In genomic region chr19:5691930-5692784, GRCh38 we compare ENCODE assay signal across 2 cellular contexts.
TF ChIP-seq lines count a peak whose summit lies in the region.

No MANE protein-coding gene starts in this region.

TF ChIP-seq in PFSK-1, 5 proteins besides CTCF, POLR2A, EP300 and RAD21:
- TF ChIP-seq TAF1 (IDR thresholded peaks at IDR 0.05; ENCODE audit: borderline replicate concordance, insufficient read depth, low read length) (peak; percentile 26; the same call in 1 of the 2 replicates), SIN3A (IDR thresholded peaks at IDR 0.05; ENCODE audit: borderline replicate concordance, insufficient read depth, low read length) (0 out of 2 replicates have a peak, but pooled peaks have one; percentile 28), FOXP2 (optimal IDR thresholded peaks at IDR 0.05; ENCODE audit: borderline replicate concordance, extremely low read depth, extremely low read length, insufficient read depth) (no peak), POLR2AphosphoS5 (IDR thresholded peaks at IDR 0.05; ENCODE audit: low read depth, low read length) (peak; percentile 57; the same call in 1 of the 2 replicates), REST (IDR thresholded peaks at IDR 0.05; ENCODE audit: insufficient read depth in 1 of 2, low read depth in 2 of 2, low read length in 2 of 2) (no peak)

TF ChIP-seq in H1, 55 proteins besides CTCF, POLR2A, EP300 and RAD21:
- TF ChIP-seq SIRT6 (IDR thresholded peaks at IDR 0.05; ENCODE audit: low read length) (peak; percentile 38), POLR2AphosphoS5 (IDR thresholded peaks at IDR 0.05; ENCODE audit: low read depth, low read length) (peak; percentile 69; the same call in 1 of the 2 replicates), E2F6 (IDR thresholded peaks at IDR 0.05) (no peak)
- TF ChIP-seq, protein P1, sequence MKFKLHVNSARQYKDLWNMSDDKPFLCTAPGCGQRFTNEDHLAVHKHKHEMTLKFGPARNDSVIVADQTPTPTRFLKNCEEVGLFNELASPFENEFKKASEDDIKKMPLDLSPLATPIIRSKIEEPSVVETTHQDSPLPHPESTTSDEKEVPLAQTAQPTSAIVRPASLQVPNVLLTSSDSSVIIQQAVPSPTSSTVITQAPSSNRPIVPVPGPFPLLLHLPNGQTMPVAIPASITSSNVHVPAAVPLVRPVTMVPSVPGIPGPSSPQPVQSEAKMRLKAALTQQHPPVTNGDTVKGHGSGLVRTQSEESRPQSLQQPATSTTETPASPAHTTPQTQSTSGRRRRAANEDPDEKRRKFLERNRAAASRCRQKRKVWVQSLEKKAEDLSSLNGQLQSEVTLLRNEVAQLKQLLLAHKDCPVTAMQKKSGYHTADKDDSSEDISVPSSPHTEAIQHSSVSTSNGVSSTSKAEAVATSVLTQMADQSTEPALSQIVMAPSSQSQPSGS (IDR thresholded peaks at IDR 0.05; ENCODE audit: low read length), result 0 out of 2 replicates have a peak, but pooled peaks have one; percentile 64
